In the genomic region with DNA sequence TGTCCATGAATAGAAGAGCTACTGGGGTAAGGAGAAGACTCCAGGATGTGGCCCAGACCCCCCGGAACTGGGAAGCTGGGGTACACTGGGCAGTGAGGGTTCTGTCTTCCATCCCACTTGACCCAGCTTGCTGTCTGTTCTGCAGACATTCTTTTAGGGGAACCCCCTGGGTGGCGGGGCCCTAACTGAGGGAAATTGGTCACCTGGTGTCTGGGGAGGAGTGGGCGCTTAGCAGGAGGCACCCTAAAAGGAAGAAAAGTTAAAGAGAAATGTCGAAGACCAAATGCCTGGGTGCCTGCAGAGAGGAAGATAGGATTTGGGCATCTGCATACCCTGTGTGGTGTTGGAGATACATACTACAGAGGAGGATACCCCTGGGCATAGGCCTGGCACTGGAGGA, we compare ENCODE assay signal across 8 cellular contexts. TPM values are rescaled to one million over a fixed set of nuclear protein-coding genes. Genes with fewer than 3 reads are reported as not detected.
DNase-seq lines count a peak whose midpoint lies in the region; ATAC-seq and TF ChIP-seq lines count a peak whose summit lies in the region.

No MANE protein-coding gene starts in this region.

- H3K27ac Mint-ChIP-seq in T-helper 17 cell = peak overlapping the region; percentile 47

- no peaks in the 10 kb centered on the region for H3K9me3 ChIP-seq in T-helper 17 cell (ENCODE audit: control insufficient read depth, low read length, poor library complexity, severe bottlenecking)

- peak overlapping the region; percentile 92 for H3K4me3 Mint-ChIP-seq in T-helper 17 cell

- ATAC-seq in T-helper 17 cell (no peak), HG03571 (IDR thresholded peaks at IDR 0.05; ENCODE audit: unreplicated experiment) (no peak)

- in situ Hi-C loops in GM13977 (cut with MboI; ENCODE audit: low pct_unique_long_range_greater_than_20kb, low sequenced_read_pairs, unreplicated experiment) = no loop called here

- DNase-seq in GM13977 (ENCODE audit: low spot score) (peak; percentile 61), T-helper 17 cell (no peak), foreskin fibroblast (no peak), skeletal muscle cell (ENCODE audit: low read depth) (no peak), ureter (ENCODE audit: low spot score) (no peak), NOMO-1 treated with DMSO at 0.1 percent for 48 hours (lab: John Stamatoyannopoulos, UW; ENCODE audit: unreplicated experiment) (no peak), occipital lobe (lab: John Stamatoyannopoulos, UW) (no peak)

- H3K4me3 ChIP-seq in foreskin fibroblast (ENCODE audit: low read depth in 1 of 2, low read length in 2 of 2) (peak overlapping the region; percentile 82 to 88), skeletal muscle cell (ENCODE audit: low read depth, low read length) (peak overlapping the region; percentile 89)

- H3K27me3 Mint-ChIP-seq in T-helper 17 cell = no peaks in the 10 kb centered on the region

- peaks cover 6% of the 10 kb centered on the region for H3K36me3 Mint-ChIP-seq in T-helper 17 cell (ENCODE audit: low read depth)

- TF ChIP-seq CTCF in GM13977 (IDR thresholded peaks at IDR 0.05; ENCODE audit: extremely low read depth, insufficient read depth, missing control alignments) (no peak), foreskin fibroblast (IDR thresholded peaks at IDR 0.05; ENCODE audit: low read depth, low read length) (no peak)

- peaks cover 22% of the 10 kb centered on the region for H3K4me1 Mint-ChIP-seq in T-helper 17 cell

RNA-seq across cellular contexts. Expression of gene AP1S1, which starts 1.0 kb away (rescaled TPM):
- total RNA-seq in T-helper 17 cell = 10 to 100 TPM in 1 of 2 donors, 1 to 10 TPM in 1; 9.7 to 11.7 TPM
- 50.5 TPM for total RNA-seq in ureter
- total RNA-seq in occipital lobe = 93.4 TPM

RNA-seq across cellular contexts. Expression of gene VGF, which starts 10.1 kb away (rescaled TPM):
- total RNA-seq in T-helper 17 cell = not detected
- total RNA-seq in ureter = not detected
- 9.7 TPM for total RNA-seq in occipital lobe

RNA-seq across cellular contexts. Expression of gene NAT16, which starts 24.8 kb away (rescaled TPM):
- total RNA-seq in T-helper 17 cell (not detected), ureter (not detected), occipital lobe (1.2 TPM)

RNA-seq across cellular contexts. Expression of gene SERPINE1, which starts 28.4 kb away (rescaled TPM):
- total RNA-seq in T-helper 17 cell = 1 to 10 TPM in 1 of 2 donors, under 1 TPM in 1; 0.32 to 2.5 TPM
- total RNA-seq in ureter = 4.3 TPM
- total RNA-seq in occipital lobe = 0.78 TPM

RNA-seq across cellular contexts. Expression of gene MOGAT3, which starts 45.5 kb away (rescaled TPM):
- total RNA-seq in T-helper 17 cell (not detected), ureter (not detected), occipital lobe (not detected)
